ENCODE assay signal across 2 cellular contexts in the genomic region with DNA sequence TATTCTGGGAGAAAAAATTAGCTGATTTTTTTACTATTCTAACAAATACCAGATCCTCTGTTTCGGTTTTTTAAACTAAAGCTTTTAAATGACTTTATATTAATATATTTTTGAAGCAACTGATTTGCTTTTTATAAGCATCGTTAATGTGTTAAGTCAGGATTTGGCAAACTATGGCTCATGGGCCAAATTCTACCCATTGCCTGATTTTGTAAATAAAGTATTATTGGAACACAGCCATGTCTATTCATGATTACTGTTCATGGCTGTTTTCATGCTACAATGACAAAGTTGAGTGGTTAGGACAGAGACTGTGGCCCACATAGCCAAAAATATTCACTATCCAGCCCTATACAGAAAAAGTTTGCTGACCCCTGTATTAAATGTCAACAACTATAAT.
TF ChIP-seq lines count a peak whose summit lies in the region.

No MANE protein-coding gene starts in this region.

TF ChIP-seq in GM23338, 12 proteins besides CTCF, POLR2A, EP300 and RAD21 (continued from another document and continues in another):
- no peak for TF ChIP-seq ZNF462 (CRISPR knock-in tag; IDR thresholded peaks at IDR 0.05)
- no peak for TF ChIP-seq ZNF114 (CRISPR knock-in tag; IDR thresholded peaks at IDR 0.05)
- no peak for TF ChIP-seq REST (IDR thresholded peaks at IDR 0.05; ENCODE audit: unreplicated experiment)
- TF ChIP-seq CREB1 (CRISPR knock-in tag; IDR thresholded peaks at IDR 0.05; ENCODE audit: low read depth), result no peak
- TF ChIP-seq EZH2phosphoT487 (IDR thresholded peaks at IDR 0.05; ENCODE audit: unreplicated experiment), result no peak
- no peak for TF ChIP-seq NANOG (IDR thresholded peaks at IDR 0.05; ENCODE audit: borderline replicate concordance)
- no peak for TF ChIP-seq JUNB (IDR thresholded peaks at IDR 0.05; ENCODE audit: unreplicated experiment)
- TF ChIP-seq POLR2AphosphoS5 (IDR thresholded peaks at IDR 0.05; ENCODE audit: low read depth), result no peak
- no peak for TF ChIP-seq ETS1 (IDR thresholded peaks at IDR 0.05)
- no peak for TF ChIP-seq ZNF331 (CRISPR knock-in tag; IDR thresholded peaks at IDR 0.05; ENCODE audit: low read depth)

TF ChIP-seq in K562, 482 proteins besides CTCF, POLR2A, EP300 and RAD21 (continued from another document):
- TF ChIP-seq ZBTB40 (IDR thresholded peaks at IDR 0.05), result peak; percentile 64
- TF ChIP-seq ZBTB40 (CRISPR knock-in tag; IDR thresholded peaks at IDR 0.05), result no peak
